1 cellular context compared by ENCODE assay signal in the genomic region with DNA sequence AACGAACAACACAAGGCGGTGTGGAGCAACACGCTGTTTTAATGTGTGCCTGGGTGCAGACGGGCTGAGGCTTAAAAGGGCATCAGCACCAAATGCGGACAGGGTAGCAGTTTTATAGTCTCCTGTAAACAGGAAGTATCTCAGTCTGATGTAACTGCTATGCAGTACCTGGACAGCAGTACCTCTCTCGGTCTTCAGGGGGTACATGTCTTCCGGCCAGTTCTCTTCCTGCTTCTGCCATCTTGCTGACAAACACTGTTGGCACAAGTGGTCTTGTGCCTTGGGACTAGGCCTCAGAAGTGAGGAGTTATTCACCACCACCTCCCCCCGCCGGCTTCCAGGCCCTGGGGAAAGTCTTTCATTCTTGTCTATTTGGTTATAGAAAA.
TF ChIP-seq lines count a peak whose summit lies in the region.

No MANE protein-coding gene starts in this region.

TF ChIP-seq in SK-N-SH treated with all-trans-retinoic acid at 6 μM for 48 hours, 23 proteins besides CTCF, POLR2A, EP300 and RAD21 (continued from another document):
- TF ChIP-seq CREB5 (CRISPR knock-in tag; IDR thresholded peaks at IDR 0.05; ENCODE audit: low read depth) (no peak), RARB (CRISPR knock-in tag; IDR thresholded peaks at IDR 0.05) (no peak), GLIS3 (CRISPR knock-in tag; IDR thresholded peaks at IDR 0.05) (no peak)
- TF ChIP-seq, protein P1, sequence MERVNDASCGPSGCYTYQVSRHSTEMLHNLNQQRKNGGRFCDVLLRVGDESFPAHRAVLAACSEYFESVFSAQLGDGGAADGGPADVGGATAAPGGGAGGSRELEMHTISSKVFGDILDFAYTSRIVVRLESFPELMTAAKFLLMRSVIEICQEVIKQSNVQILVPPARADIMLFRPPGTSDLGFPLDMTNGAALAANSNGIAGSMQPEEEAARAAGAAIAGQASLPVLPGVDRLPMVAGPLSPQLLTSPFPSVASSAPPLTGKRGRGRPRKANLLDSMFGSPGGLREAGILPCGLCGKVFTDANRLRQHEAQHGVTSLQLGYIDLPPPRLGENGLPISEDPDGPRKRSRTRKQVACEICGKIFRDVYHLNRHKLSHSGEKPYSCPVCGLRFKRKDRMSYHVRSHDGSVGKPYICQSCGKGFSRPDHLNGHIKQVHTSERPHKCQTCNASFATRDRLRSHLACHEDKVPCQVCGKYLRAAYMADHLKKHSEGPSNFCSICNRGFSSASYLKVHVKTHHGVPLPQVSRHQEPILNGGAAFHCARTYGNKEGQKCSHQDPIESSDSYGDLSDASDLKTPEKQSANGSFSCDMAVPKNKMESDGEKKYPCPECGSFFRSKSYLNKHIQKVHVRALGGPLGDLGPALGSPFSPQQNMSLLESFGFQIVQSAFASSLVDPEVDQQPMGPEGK (CRISPR knock-in tag; IDR thresholded peaks at IDR 0.05; ENCODE audit: borderline replicate concordance), result no peak
TF ChIP-seq in SK-N-SH treated with all-trans-retinoic acid at 6 μM for 48 hours: peak in this region for 0.
